In genomic region chr15:99135194-99135593, GRCh38 we compare ENCODE assay signal across 10 cellular contexts. TPM values are rescaled to one million over a fixed set of nuclear protein-coding genes. Genes with fewer than 3 reads are reported as not detected.
DNase-seq lines count a peak whose midpoint lies in the region; ATAC-seq and TF ChIP-seq lines count a peak whose summit lies in the region.
"Had no signal": no experiment of that assay in that cellular context is flagged by ENCODE, and none has a peak within 500 bp of the region (broad histone marks: within the 10 kb centered on the region; RNA-seq: fewer than 3 reads in every experiment).

No MANE protein-coding gene starts in this region.

- H3K4me3 ChIP-seq in adrenal gland, result no peak overlapping the region
- H3K4me3 ChIP-seq in upper lobe of left lung, result no peak overlapping the region
- H3K4me3 ChIP-seq in colonic mucosa, result no peak overlapping the region

- WGBS in adrenal gland, 4 donors, result 43 to 52% (median 46%) methylated on average over 4 of the region's 4 CpGs
- 78 to 86% methylated on average over 4 of the region's 4 CpGs for WGBS in upper lobe of left lung, 2 donors

- intact Hi-C loops in adrenal gland (cut with DNase I), result no loop called here
- intact Hi-C loops in colonic mucosa (cut with DNase I), result no loop called here

- TF ChIP-seq POLR2A in adrenal gland (IDR thresholded peaks at IDR 0.05), result no peak
- TF ChIP-seq POLR2A in upper lobe of left lung (IDR thresholded peaks at IDR 0.05), result no peak

- H3K36me3 ChIP-seq in adrenal gland (replicated peaks in 1 of 2) (peaks cover 0 to 33% of the 10 kb centered on the region in 2 donors), upper lobe of left lung (peaks cover 0 to 28% (median 14%) of the 10 kb centered on the region in 4 donors), colonic mucosa (no peaks in the 10 kb centered on the region)

- no peak for TF ChIP-seq CTCF in adrenal gland (IDR thresholded peaks at IDR 0.05)
- no peak for TF ChIP-seq CTCF in upper lobe of left lung (IDR thresholded peaks at IDR 0.05)
- TF ChIP-seq CTCF in colonic mucosa (IDR thresholded peaks at IDR 0.05), result no peak

- DNase-seq in A172 (ENCODE audit: low spot score), result peak; percentile 4
- peak in 5 of 7 donors; percentile 17 to 60 (median 39) for DNase-seq in adrenal gland
- DNase-seq in midbrain (lab: John Stamatoyannopoulos, UW), result no peak
- no peak for DNase-seq in upper lobe of left lung
- no peak for DNase-seq in colonic mucosa
- DNase-seq: NCI-H226; stimulated activated CD4-positive, alpha-beta T cell treated with anti-CD3 and anti-CD28 coated beads, Interleukin-12 subunit alpha, Interleukin-12 subunit beta, amount 100 ng/mL, for 4 hours had no signal

- no peak overlapping the region for H3K9ac ChIP-seq in colonic mucosa (ENCODE audit: low read depth in 2 of 2, low read length in 2 of 2)

- ATAC-seq in GM18909 (IDR thresholded peaks at IDR 0.05; ENCODE audit: poor library complexity, unreplicated experiment) (peak; percentile 71), HG02943 (IDR thresholded peaks at IDR 0.05; ENCODE audit: low read depth, unreplicated experiment) (peak; percentile 76), esophagus mucosa (no peak), upper lobe of left lung (ENCODE audit: low FRiP score in 2 of 2) (no peak)

- H3K9me3 ChIP-seq in adrenal gland (replicated peaks in 1 of 3), result no peaks in the 10 kb centered on the region
- H3K9me3 ChIP-seq in upper lobe of left lung, result no peaks in the 10 kb centered on the region
- H3K9me3 ChIP-seq in colonic mucosa, result no peaks in the 10 kb centered on the region

- H3K27ac ChIP-seq in adrenal gland (peak overlapping the region in 1 of 5 donors; percentile 10), upper lobe of left lung (no peak overlapping the region), colonic mucosa (no peak overlapping the region)

- TF ChIP-seq EP300 in upper lobe of left lung (IDR thresholded peaks at IDR 0.05), result no peak

- H3K27me3 ChIP-seq in adrenal gland, result no peaks in the 10 kb centered on the region
- no peaks in the 10 kb centered on the region for H3K27me3 ChIP-seq in upper lobe of left lung
- H3K27me3 ChIP-seq in colonic mucosa, result no peaks in the 10 kb centered on the region

- H3K4me1 ChIP-seq in adrenal gland (replicated peaks in 1 of 2) (peaks cover 3 to 13% of the 10 kb centered on the region in 2 donors), upper lobe of left lung (peaks cover 0 to 4% (median 1%) of the 10 kb centered on the region in 4 donors), colonic mucosa (no peaks in the 10 kb centered on the region)

RNA-seq across cellular contexts. Expression of gene SYNM, which starts 30.3 kb away (rescaled TPM):
- 5.6 and 7.5 TPM in 2 replicates for total RNA-seq in A172 (2014; rRNA removed; shearing (Covaris generic))
- total RNA-seq in adrenal gland, result 10 to 100 TPM; 23.6 to 44.6 (median 38.3) TPM
- 10 to 100 TPM; 11.1 to 25.0 (median 22.0) TPM for polyA plus RNA-seq in adrenal gland
- total RNA-seq in esophagus mucosa, result 6.0 TPM
- 10 to 100 TPM in 5 of 6 donors, 1 to 10 TPM in 1; 8.2 to 50.1 (median 19.1) TPM for total RNA-seq in upper lobe of left lung
- total RNA-seq in colonic mucosa, result 100 to 1,000 TPM in 1 of 2 donors, 1 to 10 TPM in 1; 3.3 to 108 TPM

Comparison
In these comparisons a context has a peak if more than half of its experiments do, and no peak if none do; other contexts are left out.
1. DNase-seq: peak in A172 (single experiment) and adrenal gland (5 of 7); none in midbrain (single experiment), upper lobe of left lung (0 of 2) and colonic mucosa (single experiment).
2. ATAC-seq: peak in GM18909 (single experiment) and HG02943 (single experiment); none in esophagus mucosa (single experiment) and upper lobe of left lung (0 of 2).